8 cellular contexts compared by ENCODE assay signal in the genomic region with DNA sequence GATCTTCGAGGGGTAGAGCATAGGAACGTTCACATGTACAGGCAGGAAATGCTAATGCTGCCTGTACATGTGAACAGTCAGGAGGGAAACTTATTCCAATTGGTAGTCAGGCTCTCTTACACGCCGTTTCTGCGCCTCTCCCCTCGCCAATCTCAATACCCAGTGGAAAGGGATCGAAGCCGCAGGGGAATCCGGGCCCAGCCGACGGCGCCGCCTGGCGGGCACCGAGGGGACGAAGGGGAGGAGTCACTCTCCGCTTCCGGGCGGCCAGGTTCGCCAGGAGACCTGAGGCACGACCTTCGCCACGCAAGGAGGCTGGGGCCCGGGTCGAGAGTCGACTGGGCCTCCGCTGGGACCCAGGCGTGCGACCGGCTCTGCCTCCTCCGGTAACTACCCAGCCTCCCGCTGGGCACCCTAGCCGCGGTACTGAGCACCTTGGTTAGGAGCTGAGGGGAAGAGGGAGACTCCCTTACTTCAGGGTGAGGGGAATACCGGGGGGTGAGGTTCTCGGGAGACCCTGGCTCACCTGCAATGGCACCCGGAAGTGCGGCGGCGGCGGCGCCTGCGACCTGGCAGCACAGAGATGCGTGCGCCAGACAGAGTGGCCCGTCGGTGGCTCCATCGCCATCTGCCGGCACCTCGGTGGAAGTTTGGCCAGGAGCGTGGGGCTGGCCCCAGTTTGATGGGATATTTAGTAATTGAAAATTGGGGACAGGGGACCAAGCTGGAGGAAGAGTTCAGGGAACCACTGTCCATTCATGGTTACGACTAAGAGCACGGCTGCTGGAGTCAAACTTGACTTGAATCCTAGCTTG. TPM values are rescaled to one million over a fixed set of nuclear protein-coding genes. Genes with fewer than 3 reads are reported as not detected.
DNase-seq lines count a peak whose midpoint lies in the region; ATAC-seq and TF ChIP-seq lines count a peak whose summit lies in the region.

A gene (minus strand): TSS at position 557 of the 815 bp plus-strand sequence. CDS start 1,026 bp downstream, outside the sequence.

- no peaks in the 10 kb centered on the region for H3K9me3 ChIP-seq in BE2C

- peak; percentile 90 for DNase-seq in BE2C
- peak; percentile 68 for DNase-seq in NCI-H510A treated with DMSO at 0.1 percent for 48 hours (lab: John Stamatoyannopoulos, UW)
- DNase-seq in activated CD4-positive, alpha-beta T cell treated with anti-CD3 and anti-CD28 coated beads, Interleukin-2, amount 10 ng/mL, durations not matched to agents 24 days and 14 days = peak; percentile 97
- peak; percentile 93 for DNase-seq in coronary artery (ENCODE audit: low spot score)
- DNase-seq in left lobe of liver (ENCODE audit: low spot score) = peak; percentile 92
- DNase-seq in stimulated activated CD4-positive, alpha-beta T cell treated with anti-CD3 and anti-CD28 coated beads, Interleukin-2, amount 100 ng/mL, for 48 hours = peak; percentile 86 to 88

- H3K36me3 ChIP-seq in BE2C = peaks cover 6% of the 10 kb centered on the region

- ATAC-seq in HG03378 (IDR thresholded peaks at IDR 0.05; ENCODE audit: unreplicated experiment) (peak; percentile 75), left lobe of liver (peak; percentile 95)

- H3K36me3 Mint-ChIP-seq in activated CD4-positive, alpha-beta T cell treated with anti-CD3 and anti-CD28 coated beads, Interleukin-2, amount 10 ng/mL, durations not matched to agents 24 days and 14 days (ENCODE audit: low read depth) = peaks cover 47% of the 10 kb centered on the region

- TF ChIP-seq CTCF in BE2C (IDR thresholded peaks at IDR 0.05; ENCODE audit: low read depth, low read length) (peak; percentile 76), coronary artery (IDR thresholded peaks at IDR 0.05) (peak; percentile 55)

- H3K4me3 ChIP-seq in BE2C (ENCODE audit: low read depth, low read length) (peak within 1 kb of the TSS; percentile 95), coronary artery (peak within 1 kb of the TSS; percentile 79)

- no peaks in the 10 kb centered on the region for H3K27me3 ChIP-seq in BE2C

- H3K27me3 Mint-ChIP-seq in activated CD4-positive, alpha-beta T cell treated with anti-CD3 and anti-CD28 coated beads, Interleukin-2, amount 10 ng/mL, durations not matched to agents 24 days and 14 days = no peaks in the 10 kb centered on the region

- peak; percentile 91 for TF ChIP-seq POLR2A in GM19099 (IDR thresholded peaks at IDR 0.05; ENCODE audit: extremely low read depth, insufficient read length, low read depth)

- peaks cover 28% of the 10 kb centered on the region for H3K4me1 Mint-ChIP-seq in activated CD4-positive, alpha-beta T cell treated with anti-CD3 and anti-CD28 coated beads, Interleukin-2, amount 10 ng/mL, durations not matched to agents 24 days and 14 days

- H3K27ac Mint-ChIP-seq in activated CD4-positive, alpha-beta T cell treated with anti-CD3 and anti-CD28 coated beads, Interleukin-2, amount 10 ng/mL, durations not matched to agents 24 days and 14 days = peak within 1 kb of the TSS; percentile 95

- intact Hi-C loops in activated CD4-positive, alpha-beta T cell treated with anti-CD3 and anti-CD28 coated beads, Interleukin-2, amount 10 ng/mL, durations not matched to agents 24 days and 14 days (cut with micrococcal nuclease) = loop anchor here (1.0 to 5.0 kb wide), 6 partner anchors 15 to 506 kb away; a partner anchor contains a TSS

- no peaks in the 10 kb centered on the region for H3K9me3 Mint-ChIP-seq in activated CD4-positive, alpha-beta T cell treated with anti-CD3 and anti-CD28 coated beads, Interleukin-2, amount 10 ng/mL, durations not matched to agents 24 days and 14 days

- H3K4me3 Mint-ChIP-seq in activated CD4-positive, alpha-beta T cell treated with anti-CD3 and anti-CD28 coated beads, Interleukin-2, amount 10 ng/mL, durations not matched to agents 24 days and 14 days = peak within 1 kb of the TSS; percentile 91

- H3K4me1 ChIP-seq in BE2C = no peaks in the 10 kb centered on the region

- H3K27ac ChIP-seq in coronary artery = peak within 1 kb of the TSS; percentile 94 to 95

RNA-seq across cellular contexts. Expression of the gene that starts here (rescaled TPM):
- 23.5 TPM for polyA plus RNA-seq in BE2C (2012; ENCODE audit: insufficient read depth, insufficient read length, low read depth)
- 32.5 and 37.2 TPM in 2 replicates for total RNA-seq in activated CD4-positive, alpha-beta T cell treated with anti-CD3 and anti-CD28 coated beads, Interleukin-2, amount 10 ng/mL, durations not matched to agents 24 days and 14 days
- total RNA-seq in left lobe of liver = 17.6 TPM

Comparison
In these comparisons a context has a peak if more than half of its experiments do, and no peak if none do; other contexts are left out.
1. Peak in every context shown above with its lines: DNase-seq, ATAC-seq, H3K4me3 ChIP-seq and H3K27ac ChIP-seq.